ENCODE assay signal across 15 cellular contexts in genomic region chr9:137505421-137506140, GRCh38. TPM values are rescaled to one million over a fixed set of nuclear protein-coding genes. Genes with fewer than 3 reads are reported as not detected.
A peak's percentile ranks its signal among the peaks of the same experiment; 100 is the strongest.
DNase-seq lines count a peak whose midpoint lies in the region; ATAC-seq, FAIRE-seq and TF ChIP-seq lines count a peak whose summit lies in the region.
"Had no signal": no experiment of that assay in that cellular context is flagged by ENCODE, and none has a peak within 500 bp of the region (broad histone marks: within the 10 kb centered on the region; RNA-seq: fewer than 3 reads in every experiment).

No MANE protein-coding gene starts in this region.

- H3K79me2 ChIP-seq in K562 (ENCODE audit: control insufficient read depth, insufficient read depth, low read length) = no peaks in the 10 kb centered on the region

- TF ChIP-seq POLR2A in K562 (conservative IDR thresholded peaks at IDR 0.05) = no peak
- no peak for TF ChIP-seq POLR2A in sigmoid colon (IDR thresholded peaks at IDR 0.05)
- no peak for TF ChIP-seq POLR2A in H54 (IDR thresholded peaks at IDR 0.05; ENCODE audit: low read depth, low read length)

- no peak for TF ChIP-seq EP300 in K562 (IDR thresholded peaks at IDR 0.05; ENCODE audit: low read length)
- TF ChIP-seq EP300 in sigmoid colon (IDR thresholded peaks at IDR 0.05) = no peak

- 9% methylated on average over 26 of the region's 28 CpGs for WGBS in K562 (ENCODE audit: insufficient coverage, low coverage, missing lambda C conversion rate)
- 93 to 94% methylated on average over 28 of the region's 28 CpGs for WGBS in sigmoid colon, 2 donors

- no peak for TF ChIP-seq RAD21 in K562 (CRISPR knock-in tag; conservative IDR thresholded peaks at IDR 0.05 in 1 of 2, IDR thresholded peaks at IDR 0.05 in 1 of 2)

- H3K9me3 ChIP-seq in BLaER1 treated with 17β-estradiol and CSF1 and Interleukin-3, amounts not matched to agents 10 nM and 100 nM (replicated peaks in 1 of 11) = peaks cover 0 to 29% (median 0%) of the 10 kb centered on the region in 11 experiments; a peak in 7 of 22 replicates
- H3K9me3 ChIP-seq in K562 (replicated peaks; ENCODE audit: control insufficient read depth, insufficient read depth, low read depth, low read length) (no peaks in the 10 kb centered on the region), sigmoid colon (no peaks in the 10 kb centered on the region)
- H3K9me3 ChIP-seq: BE2C had no signal

- peaks cover 0 to 31% (median 24%) of the 10 kb centered on the region in 10 experiments; a peak in 18 of 20 replicates for H3K4me1 ChIP-seq in BLaER1 treated with 17β-estradiol and CSF1 and Interleukin-3, amounts not matched to agents 10 nM and 100 nM
- H3K4me1 ChIP-seq in K562 (replicated peaks in 1 of 2; ENCODE audit: control insufficient read depth in 2 of 2, insufficient read depth in 2 of 2, low read length in 2 of 2) (peaks cover 0 to 29% of the 10 kb centered on the region in 2 experiments; a peak in 2 of 5 replicates), sigmoid colon (no peaks in the 10 kb centered on the region)
- H3K4me1 ChIP-seq: BE2C, HAP-1 had no signal

- H4K20me1 ChIP-seq in BLaER1 treated with 17β-estradiol and CSF1 and Interleukin-3, amounts not matched to agents 10 nM and 100 nM = peaks cover 0 to 18% (median 0%) of the 10 kb centered on the region in 11 experiments; a peak in 4 of 22 replicates
- no peaks in the 10 kb centered on the region for H4K20me1 ChIP-seq in K562 (replicated peaks; ENCODE audit: control insufficient read depth, insufficient read depth, low read length)

- peak overlapping the region; percentile 11 to 79 (median 68); a peak in 20 of 22 replicates for H3K4me2 ChIP-seq in BLaER1 treated with 17β-estradiol and CSF1 and Interleukin-3, amounts not matched to agents 10 nM and 100 nM
- no peak overlapping the region for H3K4me2 ChIP-seq in K562 (ENCODE audit: insufficient read depth, low read length)
- H3K4me2 ChIP-seq: GM23338 had no signal

- FAIRE-seq in K562 (lab: Jason Lieb, UNC) = no peak
- FAIRE-seq in H54 (lab: Jason Lieb, UNC) = no peak
- FAIRE-seq: A204.1, HepG2, HTR-8/SVneo had no signal

- no peak for TF ChIP-seq CTCF in K562 (IDR thresholded peaks at IDR 0.05 in 2 of 3, conservative IDR thresholded peaks at IDR 0.05 in 1 of 3; ENCODE audit: insufficient read depth in 2 of 3, low read depth in 1 of 3, low read length in 3 of 3)
- no peak for TF ChIP-seq CTCF in sigmoid colon (IDR thresholded peaks at IDR 0.05)

- no peak overlapping the region for H3K4me3 ChIP-seq in BLaER1 treated with 17β-estradiol and CSF1 and Interleukin-3, amounts not matched to agents 10 nM and 100 nM
- H3K4me3 ChIP-seq in K562 = no peak overlapping the region
- H3K4me3 ChIP-seq in sigmoid colon = no peak overlapping the region
- H3K4me3 ChIP-seq: GM23338, HAP-1 had no signal

- H3K9me1 ChIP-seq in K562 (ENCODE audit: control insufficient read depth, insufficient read depth, low read length) = no peaks in the 10 kb centered on the region

- BruUV-seq in K562 (replicated peaks; lab: Mats Ljungman, UMichigan) = no TSS peak

- POLR2A ChIA-PET in K562 (lab: Yijun Ruan, JAX) = interaction anchor here (0.7 to 1.6 kb wide), 3 partner anchors 10 to 39 kb away, joined by 3 to 4 read pairs (median 4); no protein-coding TSS in a partner anchor

- in situ Hi-C loops in K562 (cut with MboI) = no loop called here

- no peak overlapping the region for H3K27ac ChIP-seq in BLaER1 treated with 17β-estradiol and CSF1 and Interleukin-3, amounts not matched to agents 10 nM and 100 nM
- no peak overlapping the region for H3K27ac ChIP-seq in K562 (ENCODE audit: extremely low read depth, low read depth, low read length)
- H3K27ac ChIP-seq in sigmoid colon = no peak overlapping the region

- DNase-seq in 8988T (peak; percentile 14), K562 (ENCODE audit: extremely low read depth in 1 of 4, low spot score in 3 of 4) (peak in 2 of 4 experiments; percentile 29 to 30), sigmoid colon (peak; percentile 49), H54 (ENCODE audit: insufficient read length, low spot score) (no peak), HPDE6-E6E7 (ENCODE audit: extremely low spot score) (no peak)
- DNase-seq: BE2C; CD8-positive, alpha-beta memory T cell; DMS 273 treated with DMSO at 0.1 percent for 48 hours had no signal

- intact Hi-C loops in K562 (cut with micrococcal nuclease) (no loop called here), sigmoid colon (cut with DNase I) (no loop called here)

- no peak overlapping the region for H2AFZ ChIP-seq in K562 (ENCODE audit: low read depth, low read length)
- H2AFZ ChIP-seq: GM23338 had no signal

- no peaks in the 10 kb centered on the region; a peak in 2 of 22 replicates for H3K36me3 ChIP-seq in BLaER1 treated with 17β-estradiol and CSF1 and Interleukin-3, amounts not matched to agents 10 nM and 100 nM
- H3K36me3 ChIP-seq in K562 (ENCODE audit: control insufficient read depth, insufficient read depth, low read length) (no peaks in the 10 kb centered on the region), sigmoid colon (peaks cover 0 to 12% (median 0%) of the 10 kb centered on the region in 4 donors)
- H3K36me3 ChIP-seq: BE2C, HAP-1 had no signal

- ATAC-seq in K562 = peak; percentile 37; the same call in 2 of the 3 replicates
- ATAC-seq in activated CD4-positive, CD25-positive, alpha-beta regulatory T cell treated with anti-CD3 and anti-CD28 coated beads, Interleukin-2, amount 50 U/mL, for 24 hours = no peak
- ATAC-seq: GM23338 had no signal

- 0 out of 22 replicates have a peak, but pooled peaks cover 0 to 7% (median 0%) of the 10 kb centered on the region in 11 experiments for H3K27me3 ChIP-seq in BLaER1 treated with 17β-estradiol and CSF1 and Interleukin-3, amounts not matched to agents 10 nM and 100 nM
- peaks cover 18 to 37% of the 10 kb centered on the region in 2 experiments; a peak in 4 of 5 replicates for H3K27me3 ChIP-seq in K562 (ENCODE audit: control insufficient read depth in 2 of 2, insufficient read depth in 2 of 2, low read length in 2 of 2)
- H3K27me3 ChIP-seq in sigmoid colon = no peaks in the 10 kb centered on the region
- H3K27me3 ChIP-seq: BE2C had no signal

- CTCF ChIA-PET in K562 (lab: Yijun Ruan, JAX; ENCODE audit: low intra/inter-chr PET ratio) = no interaction called here

- no peak overlapping the region for H3K9ac ChIP-seq in BLaER1 treated with 17β-estradiol and CSF1 and Interleukin-3, amounts not matched to agents 10 nM and 100 nM
- H3K9ac ChIP-seq in K562 (ENCODE audit: insufficient read depth in 1 of 2, low read depth in 2 of 2, low read length in 2 of 2) = peak overlapping the region in 1 of 2 experiments; percentile 72; a peak in 2 of 4 replicates

RNA-seq across cellular contexts. Expression of gene PNPLA7, which starts 44.6 kb away (rescaled TPM):
- 2.8 and 5.5 TPM in 2 replicates for total RNA-seq in K562 (2011; cell fraction: chromatin; rRNA removed; ENCODE audit: low replicate concordance)
- 2.0 and 3.0 TPM in 2 replicates for total RNA-seq in K562 (2011; cell fraction: nucleolus; rRNA removed)
- total RNA-seq in K562 (2011; cell fraction: nucleoplasm; rRNA removed) = 2.3 and 3.4 TPM in 2 replicates
- total RNA-seq in K562 (2014; rRNA removed) (0.14 and 0.45 TPM in 2 replicates), K562 (2014; rRNA removed; fragmentation: Illumina TruSeq; extraction: Trizol) (0.04 TPM in 1 of 2 replicates, not detected in the other), K562 (2015; rRNA removed; fragmentation: Illumina TruSeq; extraction: Trizol) (0.19 and 0.22 TPM in 2 replicates), K562 (2021) (0.58 and 0.75 TPM in 2 replicates), sigmoid colon (10 to 100 TPM in 1 of 4 donors, 1 to 10 TPM in 3; 4.3 to 12.2 (median 8.9) TPM)
- polyA plus RNA-seq in K562 (2011; rRNA removed) (0.17 and 0.66 TPM in 2 replicates), K562 (2014; fragmentation: Illumina TruSeq; extraction: Trizol) (0.31 and 0.44 TPM in 2 replicates), K562 (2014; fragmentation: Nextera tagmentation; extraction: Ambion mirVana) (under 1 TPM in 1 of 2 experiments, not detected in 1; 0.01 TPM), K562 (2014; rRNA removed) (0.78 and 0.85 TPM in 2 replicates), sigmoid colon (1 to 10 TPM; 1.8 to 9.5 (median 1.8) TPM)
- 0.16 and 0.19 TPM in 2 replicates for polyA plus RNA-seq in K562 (2011; cell fraction: cytosol; rRNA removed)
- polyA plus RNA-seq in K562 (2011; cell fraction: nucleus; rRNA removed) = 4.1 and 5.1 TPM in 2 replicates
- polyA plus RNA-seq in K562 (2012) = 0.95 and 2.4 TPM in 2 replicates
- 0.07 and 0.12 TPM in 2 replicates for polyA minus RNA-seq in K562 (2011; rRNA and poly(A)+ RNA removed)
- 0.19 and 0.46 TPM in 2 replicates for polyA minus RNA-seq in K562 (2011; cell fraction: cytosol; rRNA and poly(A)+ RNA removed)
- 0.54 and 1.00 TPM in 2 replicates for polyA minus RNA-seq in K562 (2011; cell fraction: nucleus; rRNA and poly(A)+ RNA removed)

RNA-seq across cellular contexts. Expression of gene MRPL41, which starts 46.1 kb away (rescaled TPM):
- 2.1 and 9.1 TPM in 2 replicates for total RNA-seq in K562 (2011; cell fraction: chromatin; rRNA removed; ENCODE audit: low replicate concordance)
- total RNA-seq in K562 (2011; cell fraction: nucleolus; rRNA removed) = 19.8 and 28.3 TPM in 2 replicates
- 9.6 and 10.5 TPM in 2 replicates for total RNA-seq in K562 (2011; cell fraction: nucleoplasm; rRNA removed)
- 239 and 259 TPM in 2 replicates for total RNA-seq in K562 (2014; rRNA removed)
- total RNA-seq in K562 (2014; rRNA removed; fragmentation: Illumina TruSeq; extraction: Trizol) = 9.2 and 11.6 TPM in 2 replicates
- total RNA-seq in K562 (2015; rRNA removed; fragmentation: Illumina TruSeq; extraction: Trizol) = 54.9 and 58.3 TPM in 2 replicates
- 146 and 158 TPM in 2 replicates for total RNA-seq in K562 (2021)
- polyA plus RNA-seq in K562 (2011; rRNA removed) = 21.6 and 23.7 TPM in 2 replicates
- 35.6 and 169 TPM in 2 replicates for polyA plus RNA-seq in K562 (2011; cell fraction: cytosol; rRNA removed)
- polyA plus RNA-seq in K562 (2011; cell fraction: nucleus; rRNA removed) = 18.9 and 28.4 TPM in 2 replicates
- 75.7 and 99.4 TPM in 2 replicates for polyA plus RNA-seq in K562 (2012)
- polyA plus RNA-seq in K562 (2014; fragmentation: Illumina TruSeq; extraction: Trizol) = 10.4 and 32.9 TPM in 2 replicates
- 1 to 10 TPM; 2.6 to 4.1 TPM for polyA plus RNA-seq in K562 (2014; fragmentation: Nextera tagmentation; extraction: Ambion mirVana)
- 184 and 216 TPM in 2 replicates for polyA plus RNA-seq in K562 (2014; rRNA removed)
- 1.7 and 3.9 TPM in 2 replicates for polyA minus RNA-seq in K562 (2011; rRNA and poly(A)+ RNA removed)
- polyA minus RNA-seq in K562 (2011; cell fraction: cytosol; rRNA and poly(A)+ RNA removed) = 21.6 and 22.5 TPM in 2 replicates
- polyA minus RNA-seq in K562 (2011; cell fraction: nucleus; rRNA and poly(A)+ RNA removed) = 4.7 and 8.7 TPM in 2 replicates
- 10 to 100 TPM; 38.5 to 73.1 (median 57.9) TPM for total RNA-seq in sigmoid colon
- polyA plus RNA-seq in sigmoid colon = 100 to 1,000 TPM in 2 of 3 donors, 10 to 100 TPM in 1; 95.2 to 162 (median 132) TPM

RNA-seq across cellular contexts. Expression of gene NSMF, which starts 46.4 kb away (rescaled TPM):
- 47.6 and 128 TPM in 2 replicates for total RNA-seq in K562 (2011; cell fraction: chromatin; rRNA removed; ENCODE audit: low replicate concordance)
- total RNA-seq in K562 (2011; cell fraction: nucleolus; rRNA removed) = 87.2 and 93.1 TPM in 2 replicates
- 47.3 and 58.7 TPM in 2 replicates for total RNA-seq in K562 (2011; cell fraction: nucleoplasm; rRNA removed)
- total RNA-seq in K562 (2014; rRNA removed) (49.2 and 60.0 TPM in 2 replicates), K562 (2014; rRNA removed; fragmentation: Illumina TruSeq; extraction: Trizol) (24.4 and 29.3 TPM in 2 replicates), K562 (2015; rRNA removed; fragmentation: Illumina TruSeq; extraction: Trizol) (28.2 and 29.1 TPM in 2 replicates), K562 (2021) (72.0 and 74.5 TPM in 2 replicates), sigmoid colon (10 to 100 TPM; 21.8 to 33.8 (median 27.4) TPM)
- polyA plus RNA-seq in K562 (2011; rRNA removed) (44.9 and 71.8 TPM in 2 replicates), K562 (2014; fragmentation: Illumina TruSeq; extraction: Trizol) (26.4 and 44.1 TPM in 2 replicates), K562 (2014; fragmentation: Nextera tagmentation; extraction: Ambion mirVana) (under 1 TPM; 0.20 to 0.42 TPM), K562 (2014; rRNA removed) (76.3 and 82.7 TPM in 2 replicates), sigmoid colon (10 to 100 TPM; 24.0 to 50.4 (median 42.4) TPM)
- polyA plus RNA-seq in K562 (2011; cell fraction: cytosol; rRNA removed) = 59.2 and 114 TPM in 2 replicates
- 244 and 400 TPM in 2 replicates for polyA plus RNA-seq in K562 (2011; cell fraction: nucleus; rRNA removed)
- polyA plus RNA-seq in K562 (2012) = 38.5 and 48.2 TPM in 2 replicates
- 25.2 and 31.9 TPM in 2 replicates for polyA minus RNA-seq in K562 (2011; rRNA and poly(A)+ RNA removed)
- polyA minus RNA-seq in K562 (2011; cell fraction: cytosol; rRNA and poly(A)+ RNA removed) = 37.7 and 44.3 TPM in 2 replicates
- 47.9 and 59.5 TPM in 2 replicates for polyA minus RNA-seq in K562 (2011; cell fraction: nucleus; rRNA and poly(A)+ RNA removed)

Comparison
In these comparisons a context has a peak if more than half of its experiments do, and no peak if none do; other contexts are left out.
1. DNase-seq: peak in 8988T (single experiment) and sigmoid colon (single experiment); none in H54 (single experiment) and HPDE6-E6E7 (single experiment).